ENCODE assay signal across 8 cellular contexts in the genomic region with DNA sequence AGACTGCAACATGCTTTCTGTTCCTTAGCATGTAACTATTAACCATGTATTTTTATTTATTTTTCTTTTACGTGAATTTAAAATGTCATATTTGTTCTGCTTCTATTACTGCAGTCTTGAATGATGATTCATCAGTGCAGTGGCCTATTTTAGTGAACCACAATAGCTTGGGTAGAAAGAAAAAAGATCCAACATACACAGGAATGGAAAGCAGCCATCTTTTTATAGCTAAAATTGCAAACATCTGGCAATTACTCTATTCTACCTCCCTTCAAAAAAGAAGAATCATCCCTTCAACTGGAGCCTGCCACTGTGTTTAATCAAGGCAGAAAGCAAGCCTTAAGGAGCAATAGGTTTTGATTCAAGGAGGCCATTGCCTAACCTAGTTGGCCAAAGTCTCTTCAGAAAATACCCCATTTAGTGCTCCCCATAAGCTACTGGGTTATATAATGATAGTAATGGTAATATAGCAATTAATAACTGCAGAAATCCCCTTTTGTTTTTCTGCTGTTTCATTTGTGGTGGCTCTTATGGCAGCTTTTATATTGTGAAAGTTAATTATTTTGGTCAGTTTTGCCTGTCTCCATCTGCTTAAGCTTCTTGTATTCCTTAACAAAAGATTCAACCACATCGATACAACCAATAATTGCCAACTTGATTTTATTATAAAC.
DNase-seq lines count a peak whose midpoint lies in the region; ATAC-seq and TF ChIP-seq lines count a peak whose summit lies in the region.

No MANE protein-coding gene starts in this region.

- peaks cover 26% of the 10 kb centered on the region for H3K4me1 ChIP-seq in adipocyte (ENCODE audit: control insufficient read depth, insufficient read depth, low read length)

- POLR2A ChIA-PET in activated CD4-positive, alpha-beta memory T cell treated with anti-CD3 and anti-CD28 coated beads for 36 hours (lab: Charles Lee), result no interaction called here

- peak overlapping the region; percentile 23 for H3K4me3 ChIP-seq in adipocyte (ENCODE audit: low read length)

- H3K4me3 Mint-ChIP-seq in activated CD4-positive, alpha-beta memory T cell treated with anti-CD3 and anti-CD28 coated beads for 36 hours, result no peak overlapping the region

- peak; percentile 94 for DNase-seq in adipocyte (ENCODE audit: low read depth)
- DNase-seq in non-pigmented ciliary epithelial cell (ENCODE audit: low read depth), result peak; percentile 79
- no peak for DNase-seq in NCI-H1092 (lab: John Stamatoyannopoulos, UW)
- no peak for DNase-seq in activated CD4-positive, alpha-beta memory T cell treated with anti-CD3 and anti-CD28 coated beads for 36 hours
- DNase-seq in omental fat pad (ENCODE audit: low spot score), result no peak
- DNase-seq in stimulated activated CD4-positive, alpha-beta T cell treated with anti-CD3 and anti-CD28 coated beads, Interleukin-4, amount 100 ng/mL, for 1 hour, result no peak

- H3K9me3 ChIP-seq in adipocyte (ENCODE audit: control insufficient read depth, low read length), result peaks cover 11% of the 10 kb centered on the region

- H3K36me3 Mint-ChIP-seq in activated CD4-positive, alpha-beta memory T cell treated with anti-CD3 and anti-CD28 coated beads for 36 hours, result peaks cover 28% of the 10 kb centered on the region

- H3K9me3 Mint-ChIP-seq in activated CD4-positive, alpha-beta memory T cell treated with anti-CD3 and anti-CD28 coated beads for 36 hours, result peaks cover 24% of the 10 kb centered on the region

- peaks cover 3% of the 10 kb centered on the region for H3K36me3 ChIP-seq in adipocyte (ENCODE audit: control insufficient read depth, insufficient read depth, low read length, severe bottlenecking)

- H3K4me1 Mint-ChIP-seq in activated CD4-positive, alpha-beta memory T cell treated with anti-CD3 and anti-CD28 coated beads for 36 hours (ENCODE audit: low read depth), result peaks cover 3% of the 10 kb centered on the region

- H3K27me3 Mint-ChIP-seq in activated CD4-positive, alpha-beta memory T cell treated with anti-CD3 and anti-CD28 coated beads for 36 hours, result no peaks in the 10 kb centered on the region

- ATAC-seq in GM18508 (IDR thresholded peaks at IDR 0.05; ENCODE audit: insufficient read depth, unreplicated experiment), result peak; percentile 26
- peak; percentile 16 for ATAC-seq in HG02884 (IDR thresholded peaks at IDR 0.05; ENCODE audit: unreplicated experiment)
- no peak for ATAC-seq in omental fat pad (ENCODE audit: low FRiP score)

- peak overlapping the region; percentile 32 for H3K9ac ChIP-seq in adipocyte (ENCODE audit: low read length)

- intact Hi-C loops in activated CD4-positive, alpha-beta memory T cell treated with anti-CD3 and anti-CD28 coated beads for 36 hours (cut with micrococcal nuclease), result no loop called here

- no peaks in the 10 kb centered on the region for H3K27me3 ChIP-seq in adipocyte (replicated peaks; ENCODE audit: control insufficient read depth, insufficient read depth, low read length)

- H3K27ac Mint-ChIP-seq in activated CD4-positive, alpha-beta memory T cell treated with anti-CD3 and anti-CD28 coated beads for 36 hours, result no peak overlapping the region

- CTCF ChIA-PET in activated CD4-positive, alpha-beta memory T cell treated with anti-CD3 and anti-CD28 coated beads for 36 hours (lab: Charles Lee), result no interaction called here

- no peak for TF ChIP-seq CTCF in omental fat pad (IDR thresholded peaks at IDR 0.05)

Comparison
In these comparisons a context has a peak if more than half of its experiments do, and no peak if none do; other contexts are left out.
1. DNase-seq: peak in adipocyte (single experiment) and non-pigmented ciliary epithelial cell (single experiment); none in NCI-H1092 (single experiment), activated CD4-positive, alpha-beta memory T cell treated with anti-CD3 and anti-CD28 coated beads for 36 hours (single experiment), omental fat pad (single experiment) and stimulated activated CD4-positive, alpha-beta T cell treated with anti-CD3 and anti-CD28 coated beads, Interleukin-4, amount 100 ng/mL, for 1 hour (single experiment).